Comparison of ENCODE assay signal across 1 cellular context in the genomic region with DNA sequence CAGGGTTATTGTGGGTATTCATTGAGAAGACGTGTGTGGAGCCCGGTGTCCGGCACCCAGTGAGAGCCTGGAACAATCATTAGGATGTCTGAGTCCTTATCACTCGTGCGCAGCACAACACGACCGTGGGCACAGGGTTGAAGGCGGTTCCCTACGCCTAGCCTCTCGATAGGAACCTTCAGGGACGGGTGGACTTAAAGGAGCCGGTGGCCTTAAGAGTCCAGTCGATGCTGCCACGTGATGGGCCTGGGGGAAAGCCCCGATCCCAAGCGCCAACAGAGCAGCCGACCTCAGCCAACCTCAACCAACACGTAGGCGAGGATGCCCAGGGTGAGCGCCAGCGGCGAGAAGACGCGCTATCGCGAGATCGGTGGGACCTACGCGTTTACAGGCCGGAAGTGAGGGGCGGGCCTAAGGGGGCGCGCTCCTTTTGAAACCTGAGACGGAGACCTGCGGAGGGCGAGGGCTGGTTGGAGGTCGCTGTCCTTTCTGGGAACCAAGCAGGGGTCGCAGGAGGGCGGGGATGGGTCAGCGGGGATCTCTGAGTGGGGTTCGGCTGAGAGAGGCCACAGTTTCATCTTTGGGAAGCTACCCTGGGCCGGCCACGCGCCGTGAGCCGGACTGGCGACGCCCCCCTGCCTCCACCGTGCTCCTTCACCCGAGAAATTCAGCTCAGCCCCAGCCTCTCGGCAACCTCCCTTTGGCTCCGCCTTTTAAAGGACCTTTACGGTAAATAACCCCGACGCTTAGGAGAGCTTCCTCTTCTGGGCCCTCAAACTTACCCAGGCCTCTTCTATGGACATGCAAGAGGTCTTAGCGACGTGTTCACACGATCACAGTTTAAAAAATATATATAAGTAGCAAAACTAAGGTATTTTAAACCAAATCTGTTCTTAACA.
TF ChIP-seq lines count a peak whose summit lies in the region.

No MANE protein-coding gene starts in this region.

TF ChIP-seq in HepG2, 621 proteins besides CTCF, POLR2A, EP300 and RAD21 (continued from another document and continues in another):
- TF ChIP-seq RERE (CRISPR knock-in tag; IDR thresholded peaks at IDR 0.05; ENCODE audit: low read depth) (peak; percentile 46; the same call in 1 of the 2 replicates), BHLHE40 (IDR thresholded peaks at IDR 0.05; ENCODE audit: low read length) (no peak), DMTF1 (CRISPR knock-in tag; IDR thresholded peaks at IDR 0.05) (0 out of 2 replicates have a peak, but pooled peaks have one; percentile 36), RARG (CRISPR knock-in tag; IDR thresholded peaks at IDR 0.05; ENCODE audit: low read depth) (no peak), ARNT (IDR thresholded peaks at IDR 0.05) (no peak), PBX2 (CRISPR knock-in tag; IDR thresholded peaks at IDR 0.05) (0 out of 2 replicates have a peak, but pooled peaks have one; percentile 29), MLXIP (CRISPR knock-in tag; IDR thresholded peaks at IDR 0.05; ENCODE audit: borderline replicate concordance) (no peak; the same call in 1 of the 2 replicates), ZNF552 (CRISPR knock-in tag; IDR thresholded peaks at IDR 0.05; ENCODE audit: borderline replicate concordance) (peak; percentile 91; the same call in 1 of the 2 replicates), ZNF333 (CRISPR knock-in tag; IDR thresholded peaks at IDR 0.05; ENCODE audit: borderline replicate concordance) (peak; percentile 97; the same call in 1 of the 2 replicates), ZNF724P (CRISPR knock-in tag; IDR thresholded peaks at IDR 0.05; ENCODE audit: borderline replicate concordance) (peak; percentile 98), ZNF496 (CRISPR knock-in tag; IDR thresholded peaks at IDR 0.05; ENCODE audit: insufficient replicate concordance) (no peak), ARNT2 (CRISPR knock-in tag; IDR thresholded peaks at IDR 0.05; ENCODE audit: low read depth) (peak; percentile 100), ZBTB37 (CRISPR knock-in tag; IDR thresholded peaks at IDR 0.05) (peak; percentile 57; the same call in 1 of the 2 replicates), ZNF33B (CRISPR knock-in tag; IDR thresholded peaks at IDR 0.05) (no peak; the same call in 1 of the 2 replicates), ZNF546 (CRISPR knock-in tag; conservative IDR thresholded peaks at IDR 0.05) (peak; percentile 93), SNAPC2 (CRISPR knock-in tag; IDR thresholded peaks at IDR 0.05) (peak; percentile 94; the same call in 1 of the 2 replicates), NR0B2 (CRISPR knock-in tag; IDR thresholded peaks at IDR 0.05) (peak; percentile 93; the same call in 1 of the 2 replicates), TFE3 (CRISPR knock-in tag; IDR thresholded peaks at IDR 0.05) (no peak), JUN (CRISPR knock-in tag; IDR thresholded peaks at IDR 0.05) (peak; percentile 84), ZBTB7B (CRISPR knock-in tag; IDR thresholded peaks at IDR 0.05) (peak; percentile 82; the same call in 1 of the 2 replicates), RNF2 (conservative IDR thresholded peaks at IDR 0.05; ENCODE audit: low read depth) (peak; percentile 73), NR2F1 (CRISPR knock-in tag; IDR thresholded peaks at IDR 0.05) (peak in 1 of 2 experiments; percentile 34; a peak in 1 of 4 replicates), SMARCC2 (IDR thresholded peaks at IDR 0.05) (no peak), PHB2 (IDR thresholded peaks at IDR 0.05; ENCODE audit: partially characterized antibody) (no peak), RBM39 (IDR thresholded peaks at IDR 0.05; ENCODE audit: low read depth, low read length, poor library complexity, severe bottlenecking) (peak; percentile 95), ZNF20 (CRISPR knock-in tag; IDR thresholded peaks at IDR 0.05) (0 out of 2 replicates have a peak, but pooled peaks have one; percentile 74)
- TF ChIP-seq, protein P1, sequence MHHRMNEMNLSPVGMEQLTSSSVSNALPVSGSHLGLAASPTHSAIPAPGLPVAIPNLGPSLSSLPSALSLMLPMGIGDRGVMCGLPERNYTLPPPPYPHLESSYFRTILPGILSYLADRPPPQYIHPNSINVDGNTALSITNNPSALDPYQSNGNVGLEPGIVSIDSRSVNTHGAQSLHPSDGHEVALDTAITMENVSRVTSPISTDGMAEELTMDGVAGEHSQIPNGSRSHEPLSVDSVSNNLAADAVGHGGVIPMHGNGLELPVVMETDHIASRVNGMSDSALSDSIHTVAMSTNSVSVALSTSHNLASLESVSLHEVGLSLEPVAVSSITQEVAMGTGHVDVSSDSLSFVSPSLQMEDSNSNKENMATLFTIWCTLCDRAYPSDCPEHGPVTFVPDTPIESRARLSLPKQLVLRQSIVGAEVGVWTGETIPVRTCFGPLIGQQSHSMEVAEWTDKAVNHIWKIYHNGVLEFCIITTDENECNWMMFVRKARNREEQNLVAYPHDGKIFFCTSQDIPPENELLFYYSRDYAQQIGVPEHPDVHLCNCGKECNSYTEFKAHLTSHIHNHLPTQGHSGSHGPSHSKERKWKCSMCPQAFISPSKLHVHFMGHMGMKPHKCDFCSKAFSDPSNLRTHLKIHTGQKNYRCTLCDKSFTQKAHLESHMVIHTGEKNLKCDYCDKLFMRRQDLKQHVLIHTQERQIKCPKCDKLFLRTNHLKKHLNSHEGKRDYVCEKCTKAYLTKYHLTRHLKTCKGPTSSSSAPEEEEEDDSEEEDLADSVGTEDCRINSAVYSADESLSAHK (CRISPR knock-in tag; IDR thresholded peaks at IDR 0.05; ENCODE audit: borderline replicate concordance): no peak
- TF ChIP-seq, protein P2, sequence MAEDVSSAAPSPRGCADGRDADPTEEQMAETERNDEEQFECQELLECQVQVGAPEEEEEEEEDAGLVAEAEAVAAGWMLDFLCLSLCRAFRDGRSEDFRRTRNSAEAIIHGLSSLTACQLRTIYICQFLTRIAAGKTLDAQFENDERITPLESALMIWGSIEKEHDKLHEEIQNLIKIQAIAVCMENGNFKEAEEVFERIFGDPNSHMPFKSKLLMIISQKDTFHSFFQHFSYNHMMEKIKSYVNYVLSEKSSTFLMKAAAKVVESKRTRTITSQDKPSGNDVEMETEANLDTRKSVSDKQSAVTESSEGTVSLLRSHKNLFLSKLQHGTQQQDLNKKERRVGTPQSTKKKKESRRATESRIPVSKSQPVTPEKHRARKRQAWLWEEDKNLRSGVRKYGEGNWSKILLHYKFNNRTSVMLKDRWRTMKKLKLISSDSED (CRISPR knock-in tag; IDR thresholded peaks at IDR 0.05): no peak
- TF ChIP-seq, protein P3, sequence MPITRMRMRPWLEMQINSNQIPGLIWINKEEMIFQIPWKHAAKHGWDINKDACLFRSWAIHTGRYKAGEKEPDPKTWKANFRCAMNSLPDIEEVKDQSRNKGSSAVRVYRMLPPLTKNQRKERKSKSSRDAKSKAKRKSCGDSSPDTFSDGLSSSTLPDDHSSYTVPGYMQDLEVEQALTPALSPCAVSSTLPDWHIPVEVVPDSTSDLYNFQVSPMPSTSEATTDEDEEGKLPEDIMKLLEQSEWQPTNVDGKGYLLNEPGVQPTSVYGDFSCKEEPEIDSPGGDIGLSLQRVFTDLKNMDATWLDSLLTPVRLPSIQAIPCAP (CRISPR knock-in tag; IDR thresholded peaks at IDR 0.05; ENCODE audit: low read depth): 0 out of 2 replicates have a peak, but pooled peaks have one; percentile 40
